Comparison of ENCODE assay signal across 1 cellular context in the genomic region with DNA sequence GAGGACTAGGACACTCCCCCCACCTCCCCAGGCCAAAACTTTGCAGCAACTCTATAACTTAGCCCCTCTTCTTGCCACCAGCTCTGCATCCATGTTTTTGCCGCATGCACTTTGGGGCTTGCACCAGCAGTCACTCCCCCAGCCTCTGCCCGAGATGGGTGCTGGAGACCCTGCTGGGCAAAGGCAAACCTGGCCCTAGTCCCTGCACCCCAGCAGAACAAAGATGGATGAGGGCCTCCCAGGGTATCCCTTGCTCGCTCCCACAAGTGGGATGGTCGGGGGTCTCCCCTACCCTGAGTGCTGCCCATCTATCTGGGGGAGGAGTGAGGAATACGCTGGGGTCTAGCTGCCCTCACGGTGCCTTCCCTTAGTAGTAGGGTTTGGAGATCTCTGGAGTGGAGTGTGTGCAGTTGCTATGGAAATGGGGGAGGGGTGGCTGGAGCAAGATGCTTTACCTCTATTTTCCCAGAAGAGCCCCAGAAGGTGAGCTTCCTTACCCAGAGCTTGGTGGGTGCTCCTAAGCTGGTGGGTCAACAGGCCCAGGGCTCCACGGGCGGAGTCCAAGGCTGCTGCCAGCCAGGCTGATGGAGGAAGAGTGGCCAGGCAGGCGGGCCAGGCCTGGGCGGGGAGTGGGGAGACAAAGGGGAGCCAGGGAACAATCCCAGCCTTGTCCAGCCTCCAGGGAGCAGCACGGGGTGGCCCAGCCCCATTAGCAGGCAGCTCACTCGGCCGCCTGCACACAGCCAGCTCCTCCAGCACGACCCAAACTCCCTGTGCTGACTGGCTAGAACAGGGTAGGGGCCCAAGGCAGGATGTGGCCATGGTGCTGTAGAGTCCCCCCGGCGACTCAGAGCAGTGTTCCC.
TF ChIP-seq lines count a peak whose summit lies in the region.

A gene with protein sequence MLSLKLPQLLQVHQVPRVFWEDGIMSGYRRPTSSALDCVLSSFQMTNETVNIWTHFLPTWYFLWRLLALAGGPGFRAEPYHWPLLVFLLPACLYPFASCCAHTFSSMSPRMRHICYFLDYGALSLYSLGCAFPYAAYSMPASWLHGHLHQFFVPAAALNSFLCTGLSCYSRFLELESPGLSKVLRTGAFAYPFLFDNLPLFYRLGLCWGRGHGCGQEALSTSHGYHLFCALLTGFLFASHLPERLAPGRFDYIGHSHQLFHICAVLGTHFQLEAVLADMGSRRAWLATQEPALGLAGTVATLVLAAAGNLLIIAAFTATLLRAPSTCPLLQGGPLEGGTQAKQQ (minus strand): TSS at position 597 of the 863 bp plus-strand sequence. CDS start 1,325 bp downstream, outside the sequence.

TF ChIP-seq in IMR-90, 13 proteins besides CTCF, POLR2A, EP300 and RAD21:
- TF ChIP-seq MAZ (IDR thresholded peaks at IDR 0.05; ENCODE audit: borderline replicate concordance, low read depth, low read length) (no peak), NFE2L2 (IDR thresholded peaks at IDR 0.05; ENCODE audit: low read depth, low read length) (no peak), RCOR1 (IDR thresholded peaks at IDR 0.05; ENCODE audit: insufficient replicate concordance, low read length) (no peak), MAFK (IDR thresholded peaks at IDR 0.05; ENCODE audit: low read depth, low read length) (no peak), CEBPB (IDR thresholded peaks at IDR 0.05; ENCODE audit: low read depth, low read length) (no peak), FOS (IDR thresholded peaks at IDR 0.05; ENCODE audit: low read depth, low read length) (no peak), MXI1 (IDR thresholded peaks at IDR 0.05; ENCODE audit: borderline replicate concordance, low read depth, low read length) (no peak), RFX5 (IDR thresholded peaks at IDR 0.05; ENCODE audit: low read depth, low read length) (no peak), CHD1 (IDR thresholded peaks at IDR 0.05; ENCODE audit: low read depth, low read length) (no peak)
- TF ChIP-seq, protein P1, sequence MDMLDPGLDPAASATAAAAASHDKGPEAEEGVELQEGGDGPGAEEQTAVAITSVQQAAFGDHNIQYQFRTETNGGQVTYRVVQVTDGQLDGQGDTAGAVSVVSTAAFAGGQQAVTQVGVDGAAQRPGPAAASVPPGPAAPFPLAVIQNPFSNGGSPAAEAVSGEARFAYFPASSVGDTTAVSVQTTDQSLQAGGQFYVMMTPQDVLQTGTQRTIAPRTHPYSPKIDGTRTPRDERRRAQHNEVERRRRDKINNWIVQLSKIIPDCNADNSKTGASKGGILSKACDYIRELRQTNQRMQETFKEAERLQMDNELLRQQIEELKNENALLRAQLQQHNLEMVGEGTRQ (IDR thresholded peaks at IDR 0.05; ENCODE audit: low read depth, low read length): no peak
- TF ChIP-seq, protein P2, sequence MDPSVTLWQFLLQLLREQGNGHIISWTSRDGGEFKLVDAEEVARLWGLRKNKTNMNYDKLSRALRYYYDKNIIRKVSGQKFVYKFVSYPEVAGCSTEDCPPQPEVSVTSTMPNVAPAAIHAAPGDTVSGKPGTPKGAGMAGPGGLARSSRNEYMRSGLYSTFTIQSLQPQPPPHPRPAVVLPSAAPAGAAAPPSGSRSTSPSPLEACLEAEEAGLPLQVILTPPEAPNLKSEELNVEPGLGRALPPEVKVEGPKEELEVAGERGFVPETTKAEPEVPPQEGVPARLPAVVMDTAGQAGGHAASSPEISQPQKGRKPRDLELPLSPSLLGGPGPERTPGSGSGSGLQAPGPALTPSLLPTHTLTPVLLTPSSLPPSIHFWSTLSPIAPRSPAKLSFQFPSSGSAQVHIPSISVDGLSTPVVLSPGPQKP (IDR thresholded peaks at IDR 0.05; ENCODE audit: borderline replicate concordance, low read depth, low read length): no peak
TF ChIP-seq in IMR-90: peak in this region for 0.
